9 cellular contexts compared by ENCODE assay signal in the genomic region with DNA sequence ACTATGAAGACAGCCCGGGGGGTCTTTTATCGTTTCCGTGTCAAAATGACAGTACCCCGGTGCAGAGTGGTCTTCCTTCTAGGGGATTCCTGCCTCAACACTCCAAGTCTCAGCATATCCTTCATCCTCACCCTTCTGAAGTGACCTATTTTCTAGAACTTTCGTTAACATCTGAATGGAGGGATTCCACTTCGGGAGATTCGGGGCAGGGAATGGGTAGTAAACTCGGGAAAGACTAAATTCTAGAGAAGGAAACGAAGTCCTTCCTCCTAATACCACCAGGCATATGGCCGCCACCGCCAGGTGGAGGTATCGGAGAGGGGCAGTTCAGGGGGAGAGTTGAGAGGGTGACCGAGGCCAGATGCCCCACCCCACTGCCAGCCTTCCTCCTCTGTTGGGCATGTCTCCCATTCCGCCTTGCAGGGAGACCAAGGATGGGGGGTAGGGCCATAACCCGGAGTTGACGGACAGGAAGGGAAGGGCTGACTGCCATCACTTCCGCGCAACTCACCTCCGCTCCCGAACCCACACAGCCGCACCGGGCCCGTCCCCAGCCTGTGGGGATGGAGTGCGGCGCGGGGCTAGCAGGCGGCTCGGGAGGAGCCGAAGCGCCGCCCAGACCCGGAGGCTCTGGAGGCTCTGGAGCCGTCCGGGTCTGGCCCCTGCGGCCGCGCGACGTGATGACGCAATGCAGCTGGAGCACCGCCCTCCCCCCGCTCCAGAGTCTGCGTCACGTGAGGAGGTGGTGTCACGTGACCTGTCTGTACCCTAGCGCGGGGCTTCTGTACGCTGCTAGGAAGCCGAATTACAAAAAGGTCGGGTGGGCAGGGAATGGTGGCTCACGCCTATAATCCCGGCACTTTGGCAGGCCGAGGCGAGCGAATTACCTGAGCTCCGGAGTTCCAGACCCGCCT. TPM values are rescaled to one million over a fixed set of nuclear protein-coding genes. Genes with fewer than 3 reads are reported as not detected.
DNase-seq lines count a peak whose midpoint lies in the region; ATAC-seq, FAIRE-seq and TF ChIP-seq lines count a peak whose summit lies in the region.
"Had no signal": no experiment of that assay in that cellular context is flagged by ENCODE, and none has a peak within 500 bp of the region (broad histone marks: within the 10 kb centered on the region; RNA-seq: fewer than 3 reads in every experiment).

Gene KLHL12 (minus strand): TSS at position 657 of the 914 bp plus-strand sequence. CDS start 2,072 bp downstream, outside the sequence.

- in situ Hi-C loops in mammary epithelial cell (cut with MboI; ENCODE audit: low sequenced_read_pairs in 2 of 2): no loop called here

- H3K4me3 ChIP-seq in WERI-Rb-1 (ENCODE audit: low read depth, low read length) (peak within 1 kb of the TSS; percentile 56), mammary epithelial cell (replicated peaks in 1 of 3; ENCODE audit: insufficient read depth in 1 of 3, low read depth in 2 of 3, low read length in 3 of 3) (peak within 1 kb of the TSS; percentile 57 to 94 (median 89)), small intestine (ENCODE audit: low read depth in 1 of 2, low read length in 2 of 2) (peak within 1 kb of the TSS; percentile 62 to 80)

- TF ChIP-seq CTCF in WERI-Rb-1 (IDR thresholded peaks at IDR 0.05; ENCODE audit: low read depth, low read length) (peak; percentile 91), mammary epithelial cell (conservative IDR thresholded peaks at IDR 0.05 in 1 of 2, IDR thresholded peaks at IDR 0.05 in 1 of 2; ENCODE audit: extremely low read depth in 1 of 2, insufficient read depth in 1 of 2, low read depth in 1 of 2, low read length in 2 of 2) (peak; percentile 54 to 91)

- peak within 1 kb of the TSS; percentile 88 for H3K4me2 ChIP-seq in mammary epithelial cell (ENCODE audit: insufficient read depth, low read depth, low read length)

- peak within 1 kb of the TSS; percentile 92 for H2AFZ ChIP-seq in mammary epithelial cell (ENCODE audit: low read depth, low read length)

- dilution Hi-C loops in mammary epithelial cell (cut with HindIII; ENCODE audit: low sequenced_read_pairs): no loop called here

- H3K36me3 ChIP-seq in WERI-Rb-1: peaks cover 28% of the 10 kb centered on the region
- H3K36me3 ChIP-seq in mammary epithelial cell (ENCODE audit: insufficient read depth, low read length): peaks cover 9% of the 10 kb centered on the region
- H3K36me3 ChIP-seq in small intestine (ENCODE audit: control insufficient read depth in 2 of 2, insufficient read depth in 2 of 2, low read length in 2 of 2): no peaks in the 10 kb centered on the region

- no peaks in the 10 kb centered on the region for H4K20me1 ChIP-seq in mammary epithelial cell (ENCODE audit: insufficient read depth, low read length)

- FAIRE-seq in small intestine (lab: Jason Lieb, UNC): no peak
- FAIRE-seq: endometrium had no signal

- no peaks in the 10 kb centered on the region for H3K27me3 ChIP-seq in WERI-Rb-1 (ENCODE audit: insufficient read depth, low read depth, severe bottlenecking)
- no peaks in the 10 kb centered on the region for H3K27me3 ChIP-seq in mammary epithelial cell (ENCODE audit: insufficient read depth, low read length)
- no peaks in the 10 kb centered on the region for H3K27me3 ChIP-seq in small intestine (ENCODE audit: control insufficient read depth in 2 of 2, insufficient read depth in 2 of 2, low read length in 2 of 2)

- peak within 1 kb of the TSS; percentile 82 for H3K27ac ChIP-seq in WERI-Rb-1
- H3K27ac ChIP-seq in mammary epithelial cell (ENCODE audit: insufficient read depth, low read depth, low read length): peak within 1 kb of the TSS; percentile 90
- peak within 1 kb of the TSS; percentile 77 to 98 for H3K27ac ChIP-seq in small intestine (ENCODE audit: low read depth in 1 of 2, low read length in 1 of 2)

- H3K9me3 ChIP-seq in WERI-Rb-1 (ENCODE audit: severe bottlenecking) (no peaks in the 10 kb centered on the region), mammary epithelial cell (replicated peaks; ENCODE audit: insufficient read depth, low read length) (no peaks in the 10 kb centered on the region), small intestine (ENCODE audit: control insufficient read depth, low read depth) (no peaks in the 10 kb centered on the region)

- peak within 1 kb of the TSS; percentile 92 for H3K9ac ChIP-seq in mammary epithelial cell (ENCODE audit: insufficient read depth, low read length)

- peaks cover 16% of the 10 kb centered on the region for H3K79me2 ChIP-seq in mammary epithelial cell (ENCODE audit: insufficient read depth, low read length)

- intact Hi-C loops in mammary epithelial cell (cut with micrococcal nuclease): loop anchor here (1.0 kb wide), 4 partner anchors 31 to 72 kb away; partner anchors contain the start of genes ADIPOR1 and RABIF

- H3K4me1 ChIP-seq in mammary epithelial cell (ENCODE audit: insufficient read depth, low read length): peaks cover 8% of the 10 kb centered on the region
- no peaks in the 10 kb centered on the region for H3K4me1 ChIP-seq in small intestine (ENCODE audit: control insufficient read depth in 2 of 2, insufficient read depth in 1 of 2, low read depth in 1 of 2, low read length in 1 of 2)

- ATAC-seq in GM18907 (IDR thresholded peaks at IDR 0.05; ENCODE audit: unreplicated experiment) (peak; percentile 89), HG03159 (IDR thresholded peaks at IDR 0.05; ENCODE audit: unreplicated experiment) (peak; percentile 89)

- WGBS in mammary epithelial cell (ENCODE audit: low coverage, missing lambda C conversion rate): 3% methylated on average over 29 of the region's 57 CpGs
- WGBS in small intestine, 3 donors: 0 to 1% (median 0%) methylated on average over 51 to 57 of the region's 57 CpGs

- TSS peak; percentile 57 for BruUV-seq in mammary epithelial cell (replicated peaks; lab: Mats Ljungman, UMichigan)

- CTCF ChIA-PET in mammary epithelial cell (lab: Charles Lee; ENCODE audit: low non-redundant PET): interaction anchor here (0.7 kb wide), 1 partner anchor 28 kb away, joined by 17 read pairs; no protein-coding TSS in a partner anchor

- DNase-seq in AG08395 (ENCODE audit: low spot score): peak; percentile 98
- DNase-seq in NCI-H2227 (lab: John Stamatoyannopoulos, UW; ENCODE audit: unreplicated experiment): peak; percentile 99
- DNase-seq in WERI-Rb-1: peak; percentile 100
- peak; percentile 97 for DNase-seq in mammary epithelial cell
- peak; percentile 98 for DNase-seq in iPS-NIHi11 (ENCODE audit: low spot score)
- DNase-seq in small intestine: peak; percentile 95

RNA-seq across cellular contexts. Expression of gene KLHL12, which starts in this region (rescaled TPM):
- total RNA-seq in mammary epithelial cell: 10 to 100 TPM; 20.8 to 28.3 TPM
- polyA plus RNA-seq in mammary epithelial cell (15.6 TPM), small intestine (10 to 100 TPM; 12.7 to 18.6 (median 15.7) TPM)
- 21.6 TPM for polyA minus RNA-seq in mammary epithelial cell

Comparison
In these comparisons a context has a peak if more than half of its experiments do, and no peak if none do; other contexts are left out.
1. Peak in every context shown above with its lines: DNase-seq, ATAC-seq, H3K4me3 ChIP-seq and H3K27ac ChIP-seq.